ENCODE assay signal across 8 cellular contexts in genomic region chr19:46784262-46785053, GRCh38. TPM values are rescaled to one million over a fixed set of nuclear protein-coding genes. Genes with fewer than 3 reads are reported as not detected.
DNase-seq lines count a peak whose midpoint lies in the region; FAIRE-seq and TF ChIP-seq lines count a peak whose summit lies in the region.

No MANE protein-coding gene starts in this region.

- no peaks in the 10 kb centered on the region for H3K27me3 ChIP-seq in astrocyte (ENCODE audit: insufficient read depth, low read length)
- peaks cover 6% of the 10 kb centered on the region for H3K27me3 ChIP-seq in iPS-20b (ENCODE audit: insufficient read depth, low read length)

- H3K27me3 Mint-ChIP-seq in astrocyte (ENCODE audit: low read depth, unreplicated experiment): no peaks in the 10 kb centered on the region

- in situ Hi-C loops in ACHN (cut with HindIII; ENCODE audit: low pct_ligation_motif_present, low pct_unique_long_range_greater_than_20kb, low sequenced_read_pairs): no loop called here
- in situ Hi-C loops in GM13976 (cut with MboI; ENCODE audit: low sequenced_read_pairs, unreplicated experiment): no loop called here

- H3K36me3 Mint-ChIP-seq in astrocyte (ENCODE audit: low read depth, unreplicated experiment): peaks cover 21% of the 10 kb centered on the region

- peak overlapping the region; percentile 99 for H3K27ac Mint-ChIP-seq in astrocyte (ENCODE audit: unreplicated experiment)

- peak overlapping the region; percentile 90 for H3K4me2 ChIP-seq in astrocyte (ENCODE audit: low read length)

- H3K9me3 ChIP-seq in KOPT-K1 (ENCODE audit: insufficient read depth, low read length, poor library complexity, severe bottlenecking): no peaks in the 10 kb centered on the region
- no peaks in the 10 kb centered on the region for H3K9me3 ChIP-seq in astrocyte (ENCODE audit: insufficient read depth, low read depth, low read length)
- no peaks in the 10 kb centered on the region for H3K9me3 ChIP-seq in iPS-20b (ENCODE audit: insufficient read depth, low read depth, low read length)

- peaks cover 72% of the 10 kb centered on the region for H3K79me2 ChIP-seq in astrocyte (ENCODE audit: insufficient read depth, low read length)

- peaks cover 27% of the 10 kb centered on the region for H3K4me1 ChIP-seq in astrocyte (ENCODE audit: insufficient read depth, low read length)
- H3K4me1 ChIP-seq in iPS-20b (ENCODE audit: insufficient read depth, low read length): peaks cover 13% of the 10 kb centered on the region; the same call in 1 of the 2 replicates

- peak overlapping the region; percentile 86 for H3K9ac ChIP-seq in astrocyte (ENCODE audit: low read length)
- peak overlapping the region; percentile 99 for H3K9ac ChIP-seq in iPS-20b (ENCODE audit: low read depth, low read length)

- H3K4me3 ChIP-seq in astrocyte (ENCODE audit: insufficient read depth, low read depth, low read length) (peak overlapping the region; percentile 77), iPS-20b (ENCODE audit: low read length) (peak overlapping the region; percentile 99)

- DNase-seq in ACHN (peak; percentile 90), GM13976 (ENCODE audit: low spot score) (peak; percentile 84), SKM-1 treated with dmso at 0.1 percent for 144 hours (lab: John Stamatoyannopoulos, UW; ENCODE audit: unreplicated experiment) (peak; percentile 79), astrocyte (ENCODE audit: low read depth) (peak; percentile 73), occipital lobe (lab: John Stamatoyannopoulos, UW) (no peak)
- peak; percentile 63 to 70 for DNase-seq in stimulated activated CD4-positive, alpha-beta T cell treated with anti-CD3 and anti-CD28 coated beads, Interleukin-15, amount 100 ng/mL, for 48 hours (ENCODE audit: low read depth in 2 of 2)

- H3K27ac ChIP-seq in KOPT-K1 (ENCODE audit: low read depth, low read length, poor library complexity, severe bottlenecking) (peak overlapping the region; percentile 93), astrocyte (ENCODE audit: low read depth, low read length) (peak overlapping the region; percentile 45), iPS-20b (ENCODE audit: low read length) (peak overlapping the region; percentile 44)

- peak overlapping the region; percentile 97 for H3K4me3 Mint-ChIP-seq in astrocyte (ENCODE audit: unreplicated experiment)

- peak; percentile 23 for TF ChIP-seq CTCF in GM13976 (IDR thresholded peaks at IDR 0.05; ENCODE audit: borderline replicate concordance, control extremely low read depth, extremely low read depth, insufficient read depth, missing control alignments)
- TF ChIP-seq CTCF in astrocyte (IDR thresholded peaks at IDR 0.05; ENCODE audit: insufficient read depth, low read depth, low read length): no peak

- no peaks in the 10 kb centered on the region for H3K9me3 Mint-ChIP-seq in astrocyte (ENCODE audit: unreplicated experiment)

- H3K36me3 ChIP-seq in KOPT-K1 (ENCODE audit: insufficient read depth, low read length) (peaks cover 68% of the 10 kb centered on the region), astrocyte (ENCODE audit: insufficient read depth, low read length) (peaks cover 15% of the 10 kb centered on the region), iPS-20b (ENCODE audit: insufficient read depth, low read depth, low read length) (peaks cover 63% of the 10 kb centered on the region)

- H2AFZ ChIP-seq in astrocyte (ENCODE audit: low read depth, low read length): no peak overlapping the region

- H4K20me1 ChIP-seq in astrocyte (ENCODE audit: insufficient read depth, low read length): peaks cover 58% of the 10 kb centered on the region

- no peak for FAIRE-seq in astrocyte (lab: Jason Lieb, UNC)

- peaks cover 15% of the 10 kb centered on the region for H3K4me1 Mint-ChIP-seq in astrocyte (ENCODE audit: low read depth, unreplicated experiment)

RNA-seq across cellular contexts. Expression of gene SLC1A5, which starts 3.9 kb away (rescaled TPM):
- 233 and 270 TPM in 2 replicates for total RNA-seq in astrocyte
- 3.3 TPM for total RNA-seq in occipital lobe

RNA-seq across cellular contexts. Expression of gene STRN4, which starts 38.2 kb away (rescaled TPM):
- 75.0 and 80.8 TPM in 2 replicates for total RNA-seq in astrocyte
- total RNA-seq in occipital lobe: 85.2 TPM

RNA-seq across cellular contexts. Expression of gene FKRP, which starts 38.6 kb away (rescaled TPM):
- total RNA-seq in astrocyte (25.1 and 28.1 TPM in 2 replicates), occipital lobe (11.7 TPM)

Comparison
In these comparisons a context has a peak if more than half of its experiments do, and no peak if none do; other contexts are left out.
1. RNA of gene SLC1A5, which starts 3.9 kb away (total RNA-seq): 233 to 270 TPM in astrocyte; 3.3 TPM in occipital lobe (single experiment); every median in the first group is over 10 times any median in the second.
2. Peak in every context shown above with its lines, with median percentiles within 50 percentile points of each other: H3K27ac ChIP-seq.